In the genomic region with DNA sequence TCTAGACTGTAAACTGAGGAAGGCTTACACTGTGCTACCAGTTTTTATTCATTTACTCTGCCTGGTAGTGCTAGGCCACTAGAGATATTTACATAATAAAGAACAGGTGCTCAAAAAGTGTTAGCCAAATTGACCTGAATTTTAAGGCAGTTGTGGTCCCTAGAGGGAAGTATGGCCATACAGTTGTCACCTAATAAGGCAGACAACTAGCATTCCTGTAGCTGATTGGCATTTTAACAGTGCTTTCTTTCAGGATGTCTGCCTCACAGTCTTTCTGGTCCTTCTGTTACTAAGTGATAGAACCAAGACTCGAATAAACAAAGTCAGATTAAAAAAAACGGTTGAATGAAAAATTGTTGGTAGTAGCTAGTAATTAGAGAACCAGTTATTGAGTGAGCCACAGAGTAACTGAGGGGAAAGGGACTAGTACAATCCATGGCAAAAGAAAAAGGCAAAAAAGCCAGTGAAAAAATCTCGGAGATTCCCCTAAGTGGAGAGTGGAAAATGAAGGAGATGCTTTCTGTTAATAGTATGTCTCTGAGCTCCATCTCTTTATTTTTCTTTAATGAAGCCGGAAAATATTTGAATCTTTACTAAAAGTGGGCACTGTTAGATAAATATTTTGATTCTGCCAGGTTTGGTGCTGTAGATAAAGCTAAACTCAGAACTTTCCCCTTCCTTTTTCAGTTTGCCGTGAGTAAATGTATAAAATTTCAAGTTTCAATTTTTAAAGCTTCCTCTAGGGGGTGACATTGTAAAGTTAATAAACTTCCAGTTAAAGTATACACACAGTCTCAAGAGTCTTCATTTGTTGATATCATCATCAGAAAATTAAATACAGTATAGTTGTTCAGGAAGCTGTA, we compare ENCODE assay signal across 8 cellular contexts. TPM values are rescaled to one million over a fixed set of nuclear protein-coding genes. Genes with fewer than 3 reads are reported as not detected.
A peak's percentile ranks its signal among the peaks of the same experiment; 100 is the strongest.
DNase-seq lines count a peak whose midpoint lies in the region; ATAC-seq and TF ChIP-seq lines count a peak whose summit lies in the region.

No MANE protein-coding gene starts in this region.

- intact Hi-C loops in posterior vena cava (cut with DNase I) = no loop called here

- H3K18ac ChIP-seq in trophoblast cell (ENCODE audit: low read length) = no peak overlapping the region

- no peaks in the 10 kb centered on the region for H3K9me3 ChIP-seq in trophoblast cell (ENCODE audit: insufficient read depth, low read depth, low read length)

- H4K91ac ChIP-seq in trophoblast cell (ENCODE audit: low read depth, low read length) = no peak overlapping the region

- no peak overlapping the region for H4K8ac ChIP-seq in trophoblast cell (ENCODE audit: low read depth, low read length)

- H3K27me3 ChIP-seq in trophoblast cell (ENCODE audit: insufficient read depth, low read length) = no peaks in the 10 kb centered on the region

- peak overlapping the region; percentile 27 for H3K4me2 ChIP-seq in trophoblast cell (ENCODE audit: low read length)

- H3K4me3 ChIP-seq in fibroblast of villous mesenchyme (ENCODE audit: low read depth, low read length) (peak overlapping the region; percentile 14), trophoblast cell (ENCODE audit: low read depth, low read length) (no peak overlapping the region)

- no peak overlapping the region for H3K9ac ChIP-seq in trophoblast cell (ENCODE audit: low read length)

- WGBS in trophoblast cell (ENCODE audit: extremely low coverage, insufficient coverage, insufficient read length) = no CpG with 5 or more reads among the region's 5 CpGs

- no peaks in the 10 kb centered on the region for H3K36me3 ChIP-seq in trophoblast cell (ENCODE audit: control insufficient read depth in 1 of 2, insufficient read depth in 2 of 2, low read length in 2 of 2)

- ATAC-seq in HG03097 (IDR thresholded peaks at IDR 0.05; ENCODE audit: low FRiP score, unreplicated experiment) = peak; percentile 42
- ATAC-seq in HG03520 (IDR thresholded peaks at IDR 0.05; ENCODE audit: unreplicated experiment) = no peak

- H3K23ac ChIP-seq in trophoblast cell (ENCODE audit: low read length) = no peak overlapping the region

- no peaks in the 10 kb centered on the region for H3K79me2 ChIP-seq in trophoblast cell (ENCODE audit: control insufficient read depth, insufficient read depth, low read length, poor library complexity)

- H3K27ac ChIP-seq in trophoblast cell (ENCODE audit: low read depth, low read length) = no peak overlapping the region

- H2BK12ac ChIP-seq in trophoblast cell (ENCODE audit: low read length) = no peak overlapping the region

- H2BK120ac ChIP-seq in trophoblast cell (ENCODE audit: insufficient read depth, low read length, poor library complexity) = no peak overlapping the region

- H4K12ac ChIP-seq in trophoblast cell (ENCODE audit: low read depth, low read length) = no peak overlapping the region

- in situ Hi-C loops in SK-MEL-5 (cut with HindIII; ENCODE audit: low pct_unique_long_range_greater_than_20kb, low sequenced_read_pairs) = no loop called here

- no peaks in the 10 kb centered on the region for H3K4me1 ChIP-seq in trophoblast cell (ENCODE audit: control insufficient read depth in 1 of 2, insufficient read depth in 2 of 2, low read length in 2 of 2)

- no peak overlapping the region for H2BK5ac ChIP-seq in trophoblast cell (ENCODE audit: low read depth, low read length, poor library complexity)

- H3K79me1 ChIP-seq in trophoblast cell (ENCODE audit: low read length) = no peaks in the 10 kb centered on the region

- peak; percentile 45 for TF ChIP-seq CTCF in fibroblast of villous mesenchyme (IDR thresholded peaks at IDR 0.05; ENCODE audit: insufficient read depth, low read depth, low read length)

- no peak overlapping the region for H3K14ac ChIP-seq in trophoblast cell (ENCODE audit: low read length)

- no peak overlapping the region for H3K4ac ChIP-seq in trophoblast cell (ENCODE audit: low read depth, low read length)

- DNase-seq in NCI-H345 (lab: John Stamatoyannopoulos, UW) = peak; percentile 4
- DNase-seq in NCI-H345 treated with DMSO at 0.1 percent for 48 hours (lab: John Stamatoyannopoulos, UW; ENCODE audit: unreplicated experiment) = no peak
- peak; percentile 55 for DNase-seq in SK-MEL-5 (ENCODE audit: low read depth, low spot score)
- peak; percentile 47 for DNase-seq in fibroblast of villous mesenchyme (ENCODE audit: low read depth)
- DNase-seq in trophoblast cell = peak in 1 of 2 donors; percentile 70
- DNase-seq in posterior vena cava (ENCODE audit: low spot score) = no peak

- no peak overlapping the region for H2AFZ ChIP-seq in trophoblast cell (ENCODE audit: insufficient read depth, low read length, poor library complexity)

- no peak overlapping the region for H2AK5ac ChIP-seq in trophoblast cell (ENCODE audit: low read length)

RNA-seq across cellular contexts. Expression of gene VTA1, which starts 9.1 kb away (rescaled TPM):
- 59.7 and 71.3 TPM in 2 replicates for total RNA-seq in SK-MEL-5 (2014; rRNA removed; shearing (Covaris generic))
- 47.2 and 59.9 TPM in 2 replicates for polyA plus RNA-seq in SK-MEL-5 (2015; cell fraction: cytosol; rRNA removed)
- polyA plus RNA-seq in SK-MEL-5 (2015; cell fraction: nucleus; rRNA removed) = 17.4 and 27.5 TPM in 2 replicates
- 55.4 and 89.8 TPM in 2 replicates for total RNA-seq in fibroblast of villous mesenchyme
- 68.4 and 68.5 TPM in 2 replicates for polyA plus RNA-seq in trophoblast cell (2013)
- total RNA-seq in posterior vena cava = 10 to 100 TPM; 25.4 to 28.5 TPM

RNA-seq across cellular contexts. Expression of gene NMBR, which starts 9.2 kb away (rescaled TPM):
- not detected in 2 replicates for total RNA-seq in SK-MEL-5 (2014; rRNA removed; shearing (Covaris generic))
- not detected in 2 replicates for polyA plus RNA-seq in SK-MEL-5 (2015; cell fraction: cytosol; rRNA removed)
- polyA plus RNA-seq in SK-MEL-5 (2015; cell fraction: nucleus; rRNA removed) = not detected in 2 replicates
- total RNA-seq in fibroblast of villous mesenchyme (not detected in 2 replicates), posterior vena cava (not detected)
- polyA plus RNA-seq in trophoblast cell (2013) = 0.05 TPM in 1 of 2 replicates, not detected in the other

RNA-seq across cellular contexts. Expression of gene GJE1, which starts 23.4 kb away (rescaled TPM):
- not detected in 2 replicates for total RNA-seq in SK-MEL-5 (2014; rRNA removed; shearing (Covaris generic))
- polyA plus RNA-seq in SK-MEL-5 (2015; cell fraction: cytosol; rRNA removed) = not detected in 2 replicates
- polyA plus RNA-seq in SK-MEL-5 (2015; cell fraction: nucleus; rRNA removed) = not detected in 2 replicates
- total RNA-seq in fibroblast of villous mesenchyme = not detected in 2 replicates
- not detected in 2 replicates for polyA plus RNA-seq in trophoblast cell (2013)
- not detected for total RNA-seq in posterior vena cava

Comparison
In these comparisons a context has a peak if more than half of its experiments do, and no peak if none do; other contexts are left out.
1. DNase-seq: peak in NCI-H345 (single experiment), SK-MEL-5 (single experiment) and fibroblast of villous mesenchyme (single experiment); none in NCI-H345 treated with DMSO at 0.1 percent for 48 hours (single experiment) and posterior vena cava (single experiment).